ENCODE assay signal across 8 cellular contexts in genomic region chr19:913080-913748, GRCh38. TPM values are rescaled to one million over a fixed set of nuclear protein-coding genes. Genes with fewer than 3 reads are reported as not detected.
DNase-seq lines count a peak whose midpoint lies in the region; ATAC-seq and TF ChIP-seq lines count a peak whose summit lies in the region.

R3HDM4 (minus strand) TSS chr19:913219; CDS start chr19:913157, 62 bp downstream.

- no peak for TF ChIP-seq EP300 in gastroesophageal sphincter (IDR thresholded peaks at IDR 0.05)

- intact Hi-C loops in activated naive CD4-positive, alpha-beta T cell treated with anti-CD3 and anti-CD28 coated beads for 36 hours (cut with micrococcal nuclease) = loop anchor here (1.0 kb wide), 1 partner anchor 20 kb away; the partner anchor contains the start of genes MED16 and RNU6-9

- 0% methylated on average over 6 to 8 of the region's 76 CpGs for WGBS in gastroesophageal sphincter (ENCODE audit: low coverage in 1 of 2), 2 donors

- peak; percentile 48 for ATAC-seq in HG03097 (IDR thresholded peaks at IDR 0.05; ENCODE audit: low FRiP score, unreplicated experiment)
- ATAC-seq in RWPE2 (ENCODE audit: low read depth) = peak; percentile 54; the same call in 2 of the 3 replicates
- peak; percentile 93 for ATAC-seq in gastroesophageal sphincter
- no peak for ATAC-seq in HG03571 (IDR thresholded peaks at IDR 0.05; ENCODE audit: unreplicated experiment)

- H3K4me1 ChIP-seq in RWPE2 (ENCODE audit: insufficient read depth, poor library complexity, severe bottlenecking) (peaks cover 10% of the 10 kb centered on the region), gastroesophageal sphincter (peaks cover 0 to 39% (median 13%) of the 10 kb centered on the region in 3 donors), neuron (ENCODE audit: insufficient read depth, low read length) (peaks cover 9% of the 10 kb centered on the region)

- TF ChIP-seq POLR2A in gastroesophageal sphincter (IDR thresholded peaks at IDR 0.05) = peak; percentile 57 to 66

- POLR2A ChIA-PET in GM10248 (lab: Yijun Ruan, JAX) = no interaction called here

- peaks cover 34% of the 10 kb centered on the region for H3K4me1 Mint-ChIP-seq in activated naive CD4-positive, alpha-beta T cell treated with anti-CD3 and anti-CD28 coated beads for 36 hours (ENCODE audit: low read depth)

- H3K27ac Mint-ChIP-seq in activated naive CD4-positive, alpha-beta T cell treated with anti-CD3 and anti-CD28 coated beads for 36 hours = peak within 1 kb of the TSS; percentile 95

- H3K9me3 ChIP-seq in RWPE2 (ENCODE audit: severe bottlenecking) (no peaks in the 10 kb centered on the region), gastroesophageal sphincter (no peaks in the 10 kb centered on the region), neuron (ENCODE audit: low read length) (peaks cover 3% of the 10 kb centered on the region)

- H3K36me3 ChIP-seq in RWPE2 (ENCODE audit: low read depth) = peaks cover 16% of the 10 kb centered on the region
- no peaks in the 10 kb centered on the region for H3K36me3 ChIP-seq in gastroesophageal sphincter
- H3K36me3 ChIP-seq in neuron (ENCODE audit: insufficient read depth, low read length) = no peaks in the 10 kb centered on the region

- peak within 1 kb of the TSS; percentile 72 for H3K4me3 ChIP-seq in RWPE2 (ENCODE audit: severe bottlenecking)
- peak within 1 kb of the TSS; percentile 85 to 92 for H3K4me3 ChIP-seq in gastroesophageal sphincter
- peak within 1 kb of the TSS; percentile 96 for H3K4me3 ChIP-seq in neuron (ENCODE audit: low read length)

- H3K9me3 Mint-ChIP-seq in activated naive CD4-positive, alpha-beta T cell treated with anti-CD3 and anti-CD28 coated beads for 36 hours = no peaks in the 10 kb centered on the region

- peak within 1 kb of the TSS; percentile 84 for H3K4me3 Mint-ChIP-seq in activated naive CD4-positive, alpha-beta T cell treated with anti-CD3 and anti-CD28 coated beads for 36 hours

- H3K27me3 ChIP-seq in RWPE2 (ENCODE audit: insufficient read depth, poor library complexity, severe bottlenecking) = peaks cover 12% of the 10 kb centered on the region
- peaks cover 23% of the 10 kb centered on the region for H3K27me3 ChIP-seq in gastroesophageal sphincter
- H3K27me3 ChIP-seq in neuron (ENCODE audit: insufficient read depth, low read length) = no peaks in the 10 kb centered on the region

- CTCF ChIA-PET in GM10248 (lab: Yijun Ruan, JAX) = interaction anchor here (1.0 to 1.1 kb wide), 2 partner anchors 9 to 17 kb away, joined by 3 read pairs; no protein-coding TSS in a partner anchor
- CTCF ChIA-PET in activated naive CD4-positive, alpha-beta T cell treated with anti-CD3 and anti-CD28 coated beads for 36 hours (lab: Charles Lee) = interaction anchor here (3.9 kb wide), 1 partner anchor 49 kb away, joined by 21 read pairs; no protein-coding TSS in a partner anchor

- TF ChIP-seq CTCF in GM10248 (IDR thresholded peaks at IDR 0.05; ENCODE audit: control extremely low read depth, extremely low read depth, low read depth, missing control alignments) = no peak
- no peak for TF ChIP-seq CTCF in RWPE2 (IDR thresholded peaks at IDR 0.05; ENCODE audit: poor library complexity, severe bottlenecking)
- peak in 1 of 4 experiments; percentile 4 for TF ChIP-seq CTCF in gastroesophageal sphincter (IDR thresholded peaks at IDR 0.05)
- TF ChIP-seq CTCF in subcutaneous adipose tissue (IDR thresholded peaks at IDR 0.05; ENCODE audit: low read depth) = no peak

- peak within 1 kb of the TSS; percentile 60 for H2AFZ ChIP-seq in neuron (ENCODE audit: low read depth, low read length)

- H3K27ac ChIP-seq in RWPE2 (ENCODE audit: poor library complexity, severe bottlenecking) (peak within 1 kb of the TSS; percentile 69), gastroesophageal sphincter (peak within 1 kb of the TSS; percentile 80 to 96 (median 88))

- DNase-seq in GM10248 (ENCODE audit: extremely low spot score) (peak; percentile 93), RWPE2 (ENCODE audit: low spot score) (peak; percentile 36)
- peak; percentile 88 for DNase-seq in activated naive CD4-positive, alpha-beta T cell treated with anti-CD3 and anti-CD28 coated beads for 36 hours

- peaks cover 2% of the 10 kb centered on the region for H3K27me3 Mint-ChIP-seq in activated naive CD4-positive, alpha-beta T cell treated with anti-CD3 and anti-CD28 coated beads for 36 hours (ENCODE audit: low read depth)

- peaks cover 5% of the 10 kb centered on the region for H3K36me3 Mint-ChIP-seq in activated naive CD4-positive, alpha-beta T cell treated with anti-CD3 and anti-CD28 coated beads for 36 hours (ENCODE audit: low read depth)

RNA-seq across cellular contexts. Expression of gene R3HDM4, which starts in this region (rescaled TPM):
- 100 to 1,000 TPM; 111 to 120 TPM for total RNA-seq in activated naive CD4-positive, alpha-beta T cell treated with anti-CD3 and anti-CD28 coated beads for 36 hours
- total RNA-seq in gastroesophageal sphincter (10 to 100 TPM; 23.7 to 44.9 (median 32.9) TPM), subcutaneous adipose tissue (10 to 100 TPM; 24.1 to 37.3 (median 26.8) TPM)

Comparison
In these comparisons a context has a peak if more than half of its experiments do, and no peak if none do; other contexts are left out.
1. DNase-seq: peak in every context shown above with its lines; median percentile 93 in GM10248; 88 in activated naive CD4-positive, alpha-beta T cell treated with anti-CD3 and anti-CD28 coated beads for 36 hours; 36 in RWPE2.